In the genomic region with DNA sequence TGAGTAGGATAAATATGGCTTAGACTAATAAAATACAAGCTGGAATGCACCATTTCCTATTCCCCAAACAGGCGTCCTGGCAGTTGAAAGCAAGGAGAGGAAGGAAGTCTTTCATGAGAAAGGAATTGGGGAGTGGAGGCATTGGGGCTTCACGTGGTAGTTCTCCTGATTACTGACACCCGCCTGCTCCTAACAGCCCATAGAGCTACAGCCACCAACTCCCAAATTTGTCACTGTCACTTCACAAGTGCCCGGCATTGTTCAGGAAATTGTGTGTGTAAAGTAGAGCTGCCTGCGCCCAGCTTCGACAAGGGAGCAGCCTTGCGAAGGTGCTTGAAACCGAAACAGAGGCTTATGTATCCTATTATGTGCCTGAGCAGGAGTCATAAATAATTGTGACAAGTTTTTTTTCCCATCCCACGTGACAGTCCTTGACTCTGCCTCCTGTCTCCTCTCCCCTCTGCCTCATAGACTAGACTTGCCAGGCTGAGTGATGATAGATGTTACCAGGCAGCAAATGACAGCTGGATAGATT, we compare ENCODE assay signal across 8 cellular contexts.
A peak's percentile ranks its signal among the peaks of the same experiment; 100 is the strongest.
DNase-seq lines count a peak whose midpoint lies in the region; ATAC-seq lines count a peak whose summit lies in the region.

No MANE protein-coding gene starts in this region.

- ATAC-seq in HG02763 (IDR thresholded peaks at IDR 0.05; ENCODE audit: unreplicated experiment) = no peak

- DNase-seq in AG20443 (ENCODE audit: low spot score) = peak; percentile 49
- peak; percentile 54 for DNase-seq in NCI-H1694 (lab: John Stamatoyannopoulos, UW)
- peak; percentile 30 for DNase-seq in activated naive CD4-positive, alpha-beta T cell treated with anti-CD3 and anti-CD28 coated beads, Interleukin-2, amount 50 U/mL, for 16 hours
- DNase-seq in left kidney (ENCODE audit: low read depth, low spot score) = peak; percentile 92
- DNase-seq in stimulated activated CD8-positive, alpha-beta memory T cell treated with anti-CD3 and anti-CD28 coated beads, Interleukin-4, amount 100 ng/mL, for 48 hours = no peak
- no peak for DNase-seq in activated gamma-delta T cell treated with Interleukin-2 at 50 U/mL for 16 hours
- no peak for DNase-seq in NK-92 (lab: John Stamatoyannopoulos, UW; ENCODE audit: unreplicated experiment)

Comparison
In these comparisons a context has a peak if more than half of its experiments do, and no peak if none do; other contexts are left out.
1. DNase-seq: peak in AG20443 (single experiment), NCI-H1694 (single experiment), activated naive CD4-positive, alpha-beta T cell treated with anti-CD3 and anti-CD28 coated beads, Interleukin-2, amount 50 U/mL, for 16 hours (single experiment) and left kidney (single experiment); none in stimulated activated CD8-positive, alpha-beta memory T cell treated with anti-CD3 and anti-CD28 coated beads, Interleukin-4, amount 100 ng/mL, for 48 hours (single experiment), activated gamma-delta T cell treated with Interleukin-2 at 50 U/mL for 16 hours (single experiment) and NK-92 (single experiment).